Comparison of ENCODE assay signal across 9 cellular contexts in the genomic region with DNA sequence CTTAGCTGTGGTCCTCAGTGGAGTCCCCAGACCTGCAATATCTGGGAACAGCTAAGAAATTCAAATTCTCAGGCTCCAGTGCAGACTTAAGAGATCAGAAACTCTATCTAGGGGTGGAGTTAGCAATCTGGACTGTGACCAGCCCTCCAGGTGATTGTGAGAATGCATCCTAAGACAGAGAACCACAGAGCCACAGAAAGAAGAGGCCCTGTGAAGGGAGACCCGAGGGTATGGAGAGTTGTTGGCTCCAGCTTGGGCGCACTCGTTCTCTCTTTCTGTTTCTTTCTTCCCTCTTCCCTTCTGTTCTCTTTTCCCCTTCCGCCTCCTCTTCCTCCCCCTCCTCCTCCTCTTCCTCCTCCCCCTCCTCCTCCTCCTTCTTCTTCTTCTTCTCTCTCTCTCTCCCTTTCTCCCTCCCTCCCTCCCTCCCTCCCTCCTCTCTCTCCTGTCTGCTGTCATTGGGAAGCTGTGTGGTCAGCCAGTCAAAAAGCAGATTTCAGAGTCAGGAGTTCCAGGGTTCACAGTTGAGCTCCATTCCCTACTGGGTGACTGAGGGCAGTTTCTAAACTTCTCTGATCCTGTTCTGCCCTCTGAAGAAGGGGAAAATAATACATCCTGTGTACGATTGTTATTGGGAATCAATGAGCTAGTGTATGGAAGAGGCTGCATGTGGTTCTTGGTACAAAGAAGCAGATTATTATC.
DNase-seq lines count a peak whose midpoint lies in the region; ATAC-seq and TF ChIP-seq lines count a peak whose summit lies in the region.
"Had no signal": no experiment of that assay in that cellular context is flagged by ENCODE, and none has a peak within 500 bp of the region (broad histone marks: within the 10 kb centered on the region; RNA-seq: fewer than 3 reads in every experiment).

No MANE protein-coding gene starts in this region.

- H3K36me3 ChIP-seq in cardiac muscle cell (no peaks in the 10 kb centered on the region), thoracic aorta (no peaks in the 10 kb centered on the region), tibial artery (no peaks in the 10 kb centered on the region)

- no peaks in the 10 kb centered on the region for H3K9me3 ChIP-seq in cardiac muscle cell (ENCODE audit: low read depth)
- H3K9me3 ChIP-seq in thoracic aorta, result no peaks in the 10 kb centered on the region
- no peaks in the 10 kb centered on the region for H3K9me3 ChIP-seq in tibial artery

- H3K27ac ChIP-seq in cardiac muscle cell (peak overlapping the region; percentile 91), thoracic aorta (peak overlapping the region in 1 of 2 donors; percentile 66), tibial artery (peak overlapping the region in 1 of 2 donors; percentile 55)

- TF ChIP-seq CTCF in cardiac muscle cell (IDR thresholded peaks at IDR 0.05; ENCODE audit: low read depth, low read length) (no peak), thoracic aorta (IDR thresholded peaks at IDR 0.05) (no peak), tibial artery (IDR thresholded peaks at IDR 0.05) (no peak)

- peak in 1 of 2 donors; percentile 35 for DNase-seq in cardiac muscle cell (ENCODE audit: low read depth in 1 of 2, low spot score in 1 of 2)
- no peak for DNase-seq in Right ventricle myocardium inferior (ENCODE audit: missing footprints)
- DNase-seq in RPMI8226, result peak; percentile 56
- no peak for DNase-seq in thoracic aorta (ENCODE audit: low spot score)
- DNase-seq in tibial artery, result no peak
- DNase-seq: naive thymus-derived CD4-positive, alpha-beta T cell had no signal

- H3K27me3 ChIP-seq in cardiac muscle cell (no peaks in the 10 kb centered on the region), thoracic aorta (replicated peaks; ENCODE audit: insufficient read depth) (no peaks in the 10 kb centered on the region), tibial artery (no peaks in the 10 kb centered on the region)

- intact Hi-C loops in Right ventricle myocardium inferior (cut with DNase I), result loop anchor here (1.0 to 5.0 kb wide), 3 partner anchors 23 to 290 kb away; a partner anchor contains a TSS
- intact Hi-C loops in tibial artery (cut with DNase I; ENCODE audit: low total_unique reads), result loop anchor here (2.0 to 5.0 kb wide), 3 partner anchors 165 to 495 kb away; a partner anchor contains a TSS

- ATAC-seq in Right ventricle myocardium inferior (no peak), thoracic aorta (ENCODE audit: insufficient number of reproducible peaks, low FRiP score, low read depth) (no peak), GM18519 (IDR thresholded peaks at IDR 0.05; ENCODE audit: low FRiP score, unreplicated experiment) (no peak), HG03196 (IDR thresholded peaks at IDR 0.05; ENCODE audit: unreplicated experiment) (no peak)
- ATAC-seq: naive thymus-derived CD4-positive, alpha-beta T cell had no signal

- H3K4me1 ChIP-seq in cardiac muscle cell (ENCODE audit: low read depth), result peaks cover 26% of the 10 kb centered on the region
- peaks cover 28 to 40% of the 10 kb centered on the region in 2 donors for H3K4me1 ChIP-seq in thoracic aorta (ENCODE audit: control insufficient read depth in 1 of 2, low read depth in 2 of 2)
- H3K4me1 ChIP-seq in tibial artery, result peaks cover 0 to 44% (median 34%) of the 10 kb centered on the region in 4 donors

- H3K4me3 ChIP-seq in cardiac muscle cell, result no peak overlapping the region
- H3K4me3 ChIP-seq in iPS-11a (ENCODE audit: low read depth, low read length), result peak overlapping the region; percentile 4
- peak overlapping the region; percentile 38 for H3K4me3 ChIP-seq in thoracic aorta
- H3K4me3 ChIP-seq in tibial artery, result no peak overlapping the region

Comparison
In these comparisons a context has a peak if more than half of its experiments do, and no peak if none do; other contexts are left out.
1. H3K4me3 ChIP-seq: peak in iPS-11a (single experiment) and thoracic aorta (single experiment); none in cardiac muscle cell (single experiment) and tibial artery (0 of 2).